In the genomic region with DNA sequence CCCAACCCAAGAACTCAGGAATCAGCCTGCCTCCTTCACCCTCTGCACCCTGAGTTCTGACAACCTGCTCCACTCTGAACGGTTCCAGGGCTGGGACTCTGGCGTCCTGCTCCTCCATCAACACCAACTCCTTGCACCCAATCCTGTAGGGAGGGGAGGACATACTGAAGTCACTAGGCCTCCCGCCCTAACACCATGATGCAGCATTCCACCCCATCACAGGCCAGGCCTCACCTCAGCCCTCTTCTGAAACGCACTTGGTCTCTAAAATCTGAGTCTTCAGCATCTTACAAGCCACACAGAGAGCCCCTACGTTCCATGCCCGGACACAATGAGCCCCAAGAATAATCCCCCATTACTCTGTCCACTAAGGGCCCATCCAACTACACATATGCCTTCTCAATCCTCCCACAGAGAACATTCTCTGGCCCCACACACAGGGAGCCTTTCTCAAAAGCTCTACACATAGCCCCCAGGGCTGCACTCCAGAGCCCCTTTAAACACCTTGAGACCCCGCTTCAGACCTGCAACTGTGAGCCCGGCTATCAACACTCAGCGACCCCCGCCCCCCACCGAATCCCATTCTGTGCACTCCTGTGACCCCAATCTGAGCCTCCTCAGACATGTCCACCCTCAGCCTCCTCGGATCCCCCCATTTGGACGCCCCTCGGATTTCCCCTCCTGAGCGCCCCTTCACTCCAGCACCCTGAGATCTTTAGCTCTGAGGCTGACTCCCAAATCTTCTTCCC, we compare ENCODE assay signal across 8 cellular contexts. TPM values are rescaled to one million over a fixed set of nuclear protein-coding genes. Genes with fewer than 3 reads are reported as not detected.
A peak's percentile ranks its signal among the peaks of the same experiment; 100 is the strongest.
DNase-seq lines count a peak whose midpoint lies in the region; ATAC-seq, FAIRE-seq and TF ChIP-seq lines count a peak whose summit lies in the region.

No MANE protein-coding gene starts in this region.

- CTCF ChIA-PET in A673 (lab: Charles Lee), result no interaction called here

- intact Hi-C loops in A673 (cut with micrococcal nuclease; ENCODE audit: unreplicated experiment), result no loop called here

- no peak for ATAC-seq in HG03095 (IDR thresholded peaks at IDR 0.05; ENCODE audit: unreplicated experiment)

- H3K4me1 ChIP-seq in A673 (ENCODE audit: insufficient read depth, low read length, poor library complexity, severe bottlenecking), result peaks cover 7% of the 10 kb centered on the region
- H3K4me1 ChIP-seq in HUES48 (ENCODE audit: control insufficient read depth, insufficient read depth, low read length), result 0 out of 2 replicates have a peak, but pooled peaks cover 5% of the 10 kb centered on the region
- H3K4me1 ChIP-seq in mucosa of stomach (ENCODE audit: control insufficient read depth, insufficient read depth, low read length), result peaks cover 28% of the 10 kb centered on the region

- H3K27me3 ChIP-seq in A673 (replicated peaks; ENCODE audit: insufficient read depth, low read depth, low read length, poor library complexity) (no peaks in the 10 kb centered on the region), HUES48 (ENCODE audit: control insufficient read depth, insufficient read depth, low read length) (no peaks in the 10 kb centered on the region), bronchial epithelial cell (ENCODE audit: control insufficient read depth, insufficient read depth, low read length) (no peaks in the 10 kb centered on the region), mucosa of stomach (ENCODE audit: control insufficient read depth, insufficient read depth, low read length) (no peaks in the 10 kb centered on the region)

- peak overlapping the region; percentile 70 for H3K27ac ChIP-seq in A673 (ENCODE audit: low read depth, low read length, poor library complexity, severe bottlenecking)
- no peak overlapping the region for H3K27ac ChIP-seq in HUES48 (ENCODE audit: low read depth, low read length)

- H3K4me3 ChIP-seq in A673 (ENCODE audit: low read depth, low read length, poor library complexity, severe bottlenecking) (peak overlapping the region; percentile 73), HUES48 (ENCODE audit: low read depth, low read length) (peak overlapping the region; percentile 83), bronchial epithelial cell (ENCODE audit: low read depth, low read length) (peak overlapping the region; percentile 68), mucosa of stomach (ENCODE audit: low read length) (peak overlapping the region; percentile 73)

- TSS peak; percentile 35 for BruUV-seq in A673 (replicated peaks; lab: Mats Ljungman, UMichigan)

- no peak for DNase-seq in A673 (ENCODE audit: low spot score)
- no peak for DNase-seq in bronchial epithelial cell (ENCODE audit: low read depth)
- no peak for DNase-seq in COLO668 (lab: John Stamatoyannopoulos, UW; ENCODE audit: unreplicated experiment)
- DNase-seq in cerebellar nuclear complex (lab: John Stamatoyannopoulos, UW), result no peak
- DNase-seq in NCI-H524 (lab: John Stamatoyannopoulos, UW), result no peak

- POLR2A ChIA-PET in A673 (lab: Charles Lee; ENCODE audit: low non-redundant PET), result interaction anchor here (0.7 kb wide), 1 partner anchor 224 kb away, joined by 6 read pairs; no protein-coding TSS in a partner anchor

- H3K9me3 ChIP-seq in A673 (ENCODE audit: low read depth, low read length, poor library complexity, severe bottlenecking) (no peaks in the 10 kb centered on the region), HUES48 (ENCODE audit: control insufficient read depth, insufficient read depth, low read length) (no peaks in the 10 kb centered on the region), mucosa of stomach (ENCODE audit: control insufficient read depth, low read length) (no peaks in the 10 kb centered on the region)

- no peak for TF ChIP-seq CTCF in A673 (conservative IDR thresholded peaks at IDR 0.05; ENCODE audit: low read depth, low read length)
- TF ChIP-seq CTCF in bronchial epithelial cell (IDR thresholded peaks at IDR 0.05; ENCODE audit: insufficient read depth, low read length, severe bottlenecking), result no peak

- FAIRE-seq in bronchial epithelial cell (lab: Jason Lieb, UNC), result no peak

- H3K9ac ChIP-seq in HUES48 (ENCODE audit: low read depth, low read length) (peak overlapping the region; percentile 49; the same call in 1 of the 2 replicates), mucosa of stomach (ENCODE audit: low read length) (peak overlapping the region; percentile 93)

- H3K36me3 ChIP-seq in A673 (ENCODE audit: insufficient read depth, low read length, poor library complexity, severe bottlenecking) (no peaks in the 10 kb centered on the region), HUES48 (ENCODE audit: control insufficient read depth, insufficient read depth, low read length) (peaks cover 19% of the 10 kb centered on the region), bronchial epithelial cell (ENCODE audit: control insufficient read depth, insufficient read depth, low read length) (peaks cover 2% of the 10 kb centered on the region), mucosa of stomach (ENCODE audit: control insufficient read depth, insufficient read depth, low read length) (no peaks in the 10 kb centered on the region)

RNA-seq across cellular contexts. Expression of a gene that starts 0.6 kb away (rescaled TPM):
- total RNA-seq in A673 (2021), result 20.1 and 27.7 TPM in 2 replicates
- total RNA-seq in bronchial epithelial cell, result 14.2 and 16.6 TPM in 2 replicates

RNA-seq across cellular contexts. Expression of a gene that starts 4.8 kb away (rescaled TPM):
- total RNA-seq in A673 (2021) (0.70 TPM in 1 of 2 replicates, not detected in the other), bronchial epithelial cell (3.4 and 3.6 TPM in 2 replicates)

RNA-seq across cellular contexts. Expression of a gene that starts 18.5 kb away (rescaled TPM):
- total RNA-seq in A673 (2021) (8.9 and 11.0 TPM in 2 replicates), bronchial epithelial cell (17.5 and 25.3 TPM in 2 replicates)

RNA-seq across cellular contexts. Expression of a gene that starts 19.2 kb away (rescaled TPM):
- 9.2 and 15.8 TPM in 2 replicates for total RNA-seq in A673 (2021)
- total RNA-seq in bronchial epithelial cell, result under 0.01 and 0.13 TPM in 2 replicates

RNA-seq across cellular contexts. Expression of a gene that starts 40.6 kb away (rescaled TPM):
- total RNA-seq in A673 (2021) (4.6 and 5.4 TPM in 2 replicates), bronchial epithelial cell (2.0 and 2.1 TPM in 2 replicates)
